Comparison of ENCODE assay signal across 2 cellular contexts in genomic region chr7:34425194-34425593, GRCh38.
TF ChIP-seq lines count a peak whose summit lies in the region.

No MANE protein-coding gene starts in this region.

TF ChIP-seq in HepG2, 621 proteins besides CTCF, POLR2A, EP300 and RAD21 (continued from another document):
- TF ChIP-seq RARA (CRISPR knock-in tag; IDR thresholded peaks at IDR 0.05) = 0 out of 2 replicates have a peak, but pooled peaks have one; percentile 26
- TF ChIP-seq SKI (IDR thresholded peaks at IDR 0.05; ENCODE audit: partially characterized antibody) = peak; percentile 15
- TF ChIP-seq FOXA3 (CRISPR knock-in tag; IDR thresholded peaks at IDR 0.05) = peak; percentile 44; the same call in 1 of the 2 replicates
- TF ChIP-seq ZNF280B (CRISPR knock-in tag; IDR thresholded peaks at IDR 0.05; ENCODE audit: borderline replicate concordance) = no peak
- TF ChIP-seq FOXA1 (IDR thresholded peaks at IDR 0.05) = no peak
- TF ChIP-seq FOXA1 (CRISPR knock-in tag; IDR thresholded peaks at IDR 0.05) = peak; percentile 61

TF ChIP-seq in endothelial cell of umbilical vein, 7 proteins besides CTCF, POLR2A, EP300 and RAD21:
- no peak for TF ChIP-seq MAX (IDR thresholded peaks at IDR 0.05; ENCODE audit: insufficient read depth, insufficient read length)
- TF ChIP-seq FOS (IDR thresholded peaks at IDR 0.05; ENCODE audit: borderline replicate concordance, insufficient read depth, low read length) = peak; percentile 29
- no peak for TF ChIP-seq EZH2 (IDR thresholded peaks at IDR 0.05; ENCODE audit: borderline replicate concordance, low read depth, low read length, severe bottlenecking)
- TF ChIP-seq POLR2AphosphoS5 (IDR thresholded peaks at IDR 0.05; ENCODE audit: insufficient read depth, low read depth, low read length) = no peak
